Comparison of ENCODE assay signal across 13 cellular contexts in genomic region chr2:159010340-159010739, GRCh38. TPM values are rescaled to one million over a fixed set of nuclear protein-coding genes. Genes with fewer than 3 reads are reported as not detected.
A peak's percentile ranks its signal among the peaks of the same experiment; 100 is the strongest.
DNase-seq lines count a peak whose midpoint lies in the region; ATAC-seq, FAIRE-seq and TF ChIP-seq lines count a peak whose summit lies in the region.
"Had no signal": no experiment of that assay in that cellular context is flagged by ENCODE, and none has a peak within 500 bp of the region (broad histone marks: within the 10 kb centered on the region; RNA-seq: fewer than 3 reads in every experiment).

No MANE protein-coding gene starts in this region.

- TF ChIP-seq RAD21 in HepG2 (CRISPR knock-in tag; IDR thresholded peaks at IDR 0.05), result no peak

- TF ChIP-seq POLR2A in HepG2 (IDR thresholded peaks at IDR 0.05; ENCODE audit: insufficient read depth in 1 of 2, low read depth in 2 of 2, low read length in 2 of 2) (no peak), right lobe of liver (IDR thresholded peaks at IDR 0.05) (no peak)

- intact Hi-C loops in HepG2 (cut with micrococcal nuclease; ENCODE audit: unreplicated experiment) (no loop called here), right lobe of liver (cut with DNase I) (no loop called here), aorta (cut with DNase I) (no loop called here)

- ATAC-seq in HepG2, result no peak
- ATAC-seq in right lobe of liver, result no peak
- ATAC-seq in SK-N-SH treated with all-trans-retinoic acid at 6 μM for 48 hours, result peak; percentile 93
- peak; percentile 60 for ATAC-seq in aorta (ENCODE audit: low FRiP score)
- no peak for ATAC-seq in GM21717 (IDR thresholded peaks at IDR 0.05; ENCODE audit: unreplicated experiment)
- no peak for ATAC-seq in HG02571 (IDR thresholded peaks at IDR 0.05; ENCODE audit: unreplicated experiment)

- no TSS peak for BruUV-seq in HepG2 (replicated peaks; lab: Mats Ljungman, UMichigan)

- 44% methylated on average over 5 of the region's 5 CpGs for whole genome bisulfite sequencing in HepG2 (ENCODE audit: low lambda C conversion rate)
- WGBS in right lobe of liver (ENCODE audit: insufficient coverage, low coverage, low lambda C conversion rate, missing lambda C conversion rate), result 57% methylated on average over 5 of the region's 5 CpGs
- 4 to 5% methylated on average over 5 of the region's 5 CpGs for WGBS in aorta, 2 donors

- H3K4me2 ChIP-seq in HepG2 (ENCODE audit: low read depth, low read length), result no peak overlapping the region

- no peak overlapping the region for H3K9ac ChIP-seq in HepG2 (ENCODE audit: insufficient read depth, low read depth, low read length)

- no peak overlapping the region for H3K4me3 ChIP-seq in HepG2 (replicated peaks in 1 of 3; ENCODE audit: insufficient read depth in 1 of 3, low read depth in 2 of 3, low read length in 3 of 3)
- H3K4me3 ChIP-seq in right lobe of liver, result no peak overlapping the region
- H3K4me3 ChIP-seq in aorta (ENCODE audit: low read length in 2 of 2), result no peak overlapping the region
- H3K4me3 ChIP-seq: GM12878 had no signal

- no peaks in the 10 kb centered on the region for H4K20me1 ChIP-seq in HepG2 (ENCODE audit: insufficient read depth, low read length)

- H3K9me3 ChIP-seq in HepG2 (ENCODE audit: low read length), result peaks cover 12% of the 10 kb centered on the region
- no peaks in the 10 kb centered on the region for H3K9me3 ChIP-seq in right lobe of liver
- H3K9me3 ChIP-seq in aorta (ENCODE audit: control insufficient read depth, low read length), result peaks cover 1% of the 10 kb centered on the region

- FAIRE-seq in HepG2 (lab: Jason Lieb, UNC), result no peak
- FAIRE-seq: GM12878 had no signal

- DNase-seq in HepG2 (ENCODE audit: low spot score) (peak; percentile 18), right lobe of liver (no peak), fibroblast of the conjunctiva (ENCODE audit: low read depth) (peak; percentile 16), aorta (peak; percentile 58 to 80), KG1 (lab: John Stamatoyannopoulos, UW) (no peak)
- DNase-seq: activated naive CD8-positive, alpha-beta T cell treated with anti-CD3 and anti-CD28 coated beads, Interleukin-2, amount 10 ng/mL, durations not matched to agents 7 days and 5 days; CD4-positive, CD25-positive, alpha-beta regulatory T cell; head of caudate nucleus; naive B cell had no signal

- no peak overlapping the region for H3K27ac ChIP-seq in HepG2 (ENCODE audit: extremely low read length, insufficient read depth, low read length)
- no peak overlapping the region for H3K27ac ChIP-seq in right lobe of liver
- H3K27ac ChIP-seq in aorta (ENCODE audit: low read depth in 1 of 2, low read length in 2 of 2), result peak overlapping the region in 1 of 2 donors; percentile 58

- no peak overlapping the region for H2AFZ ChIP-seq in HepG2 (ENCODE audit: low read length)

- TF ChIP-seq EP300 in HepG2 (IDR thresholded peaks at IDR 0.05; ENCODE audit: low read depth in 2 of 2, low read length in 2 of 2) (no peak), HepG2 (CRISPR knock-in tag; IDR thresholded peaks at IDR 0.05; ENCODE audit: borderline replicate concordance) (no peak)

- H3K79me2 ChIP-seq in HepG2 (ENCODE audit: insufficient read depth, low read length), result no peaks in the 10 kb centered on the region

- CTCF ChIA-PET in HepG2 (lab: Yijun Ruan, JAX; ENCODE audit: low intra/inter-chr PET ratio, low total read pairs), result no interaction called here

- H3K27me3 ChIP-seq in HepG2 (ENCODE audit: control insufficient read depth in 1 of 2, insufficient read depth in 2 of 2, low read length in 2 of 2) (no peaks in the 10 kb centered on the region), right lobe of liver (no peaks in the 10 kb centered on the region), aorta (ENCODE audit: control insufficient read depth in 1 of 2, insufficient read depth in 2 of 2, low read length in 1 of 2) (no peaks in the 10 kb centered on the region)

- peaks cover 8% of the 10 kb centered on the region; the same call in 1 of the 2 replicates for H3K4me1 ChIP-seq in HepG2 (ENCODE audit: insufficient read depth, low read length)
- no peaks in the 10 kb centered on the region for H3K4me1 ChIP-seq in right lobe of liver
- peaks cover 3 to 12% of the 10 kb centered on the region in 2 donors for H3K4me1 ChIP-seq in aorta (ENCODE audit: control insufficient read depth in 1 of 2, insufficient read depth in 2 of 2, low read length in 2 of 2)

- POLR2A ChIA-PET in HepG2 (lab: Yijun Ruan, JAX), result no interaction called here

- in situ Hi-C loops in HepG2 (cut with HindIII; ENCODE audit: extremely low pct_ligation_motif_present, low pct_unique_long_range_greater_than_20kb), result no loop called here

- peaks cover 0 to 1% of the 10 kb centered on the region in 2 experiments; a peak in 1 of 5 replicates for H3K36me3 ChIP-seq in HepG2 (replicated peaks in 1 of 2; ENCODE audit: control insufficient read depth in 1 of 2, insufficient read depth in 2 of 2, low read length in 2 of 2)
- peaks cover 0 to 2% (median 0%) of the 10 kb centered on the region in 4 donors for H3K36me3 ChIP-seq in right lobe of liver
- H3K36me3 ChIP-seq in aorta (ENCODE audit: control insufficient read depth in 1 of 2, insufficient read depth in 2 of 2, low read length in 1 of 2), result no peaks in the 10 kb centered on the region

- no peak for TF ChIP-seq CTCF in HepG2 (CRISPR knock-in tag; IDR thresholded peaks at IDR 0.05)
- TF ChIP-seq CTCF in right lobe of liver (IDR thresholded peaks at IDR 0.05), result no peak

TF ChIP-seq in SK-N-SH treated with all-trans-retinoic acid at 6 μM for 48 hours, 23 proteins besides CTCF, POLR2A, EP300 and RAD21:
- TF ChIP-seq TOX (CRISPR knock-in tag; IDR thresholded peaks at IDR 0.05; ENCODE audit: borderline replicate concordance), result no peak
- TF ChIP-seq ISL1 (CRISPR knock-in tag; IDR thresholded peaks at IDR 0.05), result 0 out of 2 replicates have a peak, but pooled peaks have one; percentile 27
- TF ChIP-seq TSHZ2 (CRISPR knock-in tag; IDR thresholded peaks at IDR 0.05), result peak; percentile 42; the same call in 1 of the 2 replicates

RNA-seq across cellular contexts. Expression of gene TANC1, which starts 41.9 kb away (rescaled TPM):
- total RNA-seq in HepG2 (2016; rRNA removed; fragmentation: Illumina TruSeq; extraction: Trizol) (2.3 and 2.8 TPM in 2 replicates), right lobe of liver (10 to 100 TPM in 4 of 6 experiments, 1 to 10 TPM in 2; 4.0 to 12.7 (median 11.3) TPM), aorta (10 to 100 TPM; 56.9 to 58.3 TPM)
- 1.5 and 2.2 TPM in 2 replicates for total RNA-seq in HepG2 (2016; cell fraction: cytosol; rRNA removed; fragmentation: Illumina TruSeq; extraction: Trizol; ENCODE audit: low read depth)
- total RNA-seq in HepG2 (2016; cell fraction: insoluble cytoplasmic fraction; rRNA removed; fragmentation: Illumina TruSeq; extraction: Trizol), result 2.5 TPM in 2 replicates
- 1.1 and 1.3 TPM in 2 replicates for total RNA-seq in HepG2 (2016; cell fraction: membrane; rRNA removed; fragmentation: Illumina TruSeq; extraction: Trizol)
- 7.3 and 8.6 TPM in 2 replicates for total RNA-seq in HepG2 (2016; cell fraction: nucleus; rRNA removed; fragmentation: Illumina TruSeq; extraction: Trizol)
- polyA plus RNA-seq in HepG2 (2011; rRNA removed) (4.2 and 5.6 TPM in 2 replicates), aorta (10 to 100 TPM in 1 of 2 donors, 1 to 10 TPM in 1; 7.8 to 39.2 TPM)
- polyA plus RNA-seq in HepG2 (2011; cell fraction: cytosol; rRNA removed), result 1.6 and 2.3 TPM in 2 replicates
- 17.5 and 28.5 TPM in 2 replicates for polyA plus RNA-seq in HepG2 (2011; cell fraction: nucleus; rRNA removed)
- 0.95 and 1.7 TPM in 2 replicates for polyA plus RNA-seq in HepG2 (2012)
- polyA plus RNA-seq in HepG2 (2016; cell fraction: cytosol; fragmentation: Illumina TruSeq; extraction: Trizol; ENCODE audit: low read depth), result 0.06 and 0.11 TPM in 2 replicates
- polyA plus RNA-seq in HepG2 (2016; cell fraction: insoluble cytoplasmic fraction; fragmentation: Illumina TruSeq; extraction: Trizol; ENCODE audit: low read depth), result 3.1 and 3.3 TPM in 2 replicates
- polyA plus RNA-seq in HepG2 (2016; cell fraction: membrane; fragmentation: Illumina TruSeq; extraction: Trizol; ENCODE audit: low read depth), result 0.24 and 0.40 TPM in 2 replicates
- polyA plus RNA-seq in HepG2 (2016; cell fraction: nucleus; fragmentation: Illumina TruSeq; extraction: Trizol; ENCODE audit: insufficient read depth, low read depth), result 14.6 and 15.1 TPM in 2 replicates
- polyA minus RNA-seq in HepG2 (2011; rRNA and poly(A)+ RNA removed; ENCODE audit: low replicate concordance), result 10.9 and 62.1 TPM in 2 replicates
- 2.8 and 3.8 TPM in 2 replicates for polyA minus RNA-seq in HepG2 (2011; cell fraction: cytosol; rRNA and poly(A)+ RNA removed)
- polyA minus RNA-seq in HepG2 (2011; cell fraction: nucleus; rRNA and poly(A)+ RNA removed), result 21.4 and 24.6 TPM in 2 replicates

Comparison
In these comparisons a context has a peak if more than half of its experiments do, and no peak if none do; other contexts are left out.
1. DNase-seq: peak in HepG2 (single experiment), fibroblast of the conjunctiva (single experiment) and aorta (2 of 2); none in right lobe of liver (0 of 3) and KG1 (single experiment).
2. ATAC-seq: peak in SK-N-SH treated with all-trans-retinoic acid at 6 μM for 48 hours (single experiment) and aorta (single experiment); none in HepG2 (single experiment), right lobe of liver (0 of 4), GM21717 (single experiment) and HG02571 (single experiment).
3. RNA of gene TANC1, which starts 41.9 kb away (total RNA-seq): 56.9 to 58.3 TPM in aorta; 4.0 to 12.7 TPM in right lobe of liver and 1.1 to 8.6 TPM in HepG2; every median in the first group is over 4 times any median in the second.